8 cellular contexts compared by ENCODE assay signal in genomic region chr20:46757754-46758678, GRCh38. TPM values are rescaled to one million over a fixed set of nuclear protein-coding genes. Genes with fewer than 3 reads are reported as not detected.
A peak's percentile ranks its signal among the peaks of the same experiment; 100 is the strongest.
DNase-seq lines count a peak whose midpoint lies in the region; ATAC-seq, FAIRE-seq and TF ChIP-seq lines count a peak whose summit lies in the region.

No MANE protein-coding gene starts in this region.

- CTCF ChIA-PET in Calu3 (lab: Charles Lee) = interaction anchor here (0.6 to 0.9 kb wide), 5 partner anchors 230 to 513 kb away, joined by 3 to 5 read pairs (median 3); no protein-coding TSS in a partner anchor

- ATAC-seq in activated T-cell treated with anti-CD3 and anti-CD28 coated beads, Interleukin-2, amount 50 U/mL, for 72 hours (replicated peaks in 1 of 2) = peak; percentile 39 to 48
- peak; percentile 53 to 87 (median 82) for ATAC-seq in pancreas
- peak; percentile 86 for ATAC-seq in upper lobe of right lung
- no peak for ATAC-seq in HG02852 (IDR thresholded peaks at IDR 0.05; ENCODE audit: unreplicated experiment)

- no peak overlapping the region for H3K27ac Mint-ChIP-seq in Calu3 (ENCODE audit: unreplicated experiment)
- no peak overlapping the region for H3K27ac Mint-ChIP-seq in activated T-cell treated with anti-CD3 and anti-CD28 coated beads, Interleukin-2, amount 50 U/mL, for 72 hours

- H3K4me1 Mint-ChIP-seq in Calu3 (ENCODE audit: low read depth, unreplicated experiment) = peaks cover 9% of the 10 kb centered on the region
- H3K4me1 Mint-ChIP-seq in activated T-cell treated with anti-CD3 and anti-CD28 coated beads, Interleukin-2, amount 50 U/mL, for 72 hours (ENCODE audit: low read depth) = peaks cover under 1% of the 10 kb centered on the region

- H3K4me3 Mint-ChIP-seq in Calu3 (ENCODE audit: low read depth, unreplicated experiment) = no peak overlapping the region
- H3K4me3 Mint-ChIP-seq in activated T-cell treated with anti-CD3 and anti-CD28 coated beads, Interleukin-2, amount 50 U/mL, for 72 hours = no peak overlapping the region

- TF ChIP-seq CTCF in Calu3 (IDR thresholded peaks at IDR 0.05; ENCODE audit: unreplicated experiment) = peak; percentile 99
- peak; percentile 98 for TF ChIP-seq CTCF in fibroblast of the aortic adventitia (IDR thresholded peaks at IDR 0.05; ENCODE audit: insufficient read depth, low read length)
- TF ChIP-seq CTCF in pancreas (IDR thresholded peaks at IDR 0.05) = peak; percentile 81 to 94 (median 90)
- peak; percentile 96 for TF ChIP-seq CTCF in upper lobe of right lung (IDR thresholded peaks at IDR 0.05)

- WGBS in pancreas, 2 donors = 35% methylated on average over 17 of the region's 17 CpGs

- H3K4me1 ChIP-seq in pancreas (no peaks in the 10 kb centered on the region), upper lobe of right lung (no peaks in the 10 kb centered on the region)

- no TSS peak for BruUV-seq in Calu3 (replicated peaks; lab: Mats Ljungman, UMichigan)

- H3K27me3 Mint-ChIP-seq in Calu3 (ENCODE audit: unreplicated experiment) = peaks cover 45% of the 10 kb centered on the region
- H3K27me3 Mint-ChIP-seq in activated T-cell treated with anti-CD3 and anti-CD28 coated beads, Interleukin-2, amount 50 U/mL, for 72 hours (ENCODE audit: low read depth) = peaks cover 12% of the 10 kb centered on the region

- no peaks in the 10 kb centered on the region for H3K9me3 Mint-ChIP-seq in Calu3 (ENCODE audit: low read depth, unreplicated experiment)
- H3K9me3 Mint-ChIP-seq in activated T-cell treated with anti-CD3 and anti-CD28 coated beads, Interleukin-2, amount 50 U/mL, for 72 hours = no peaks in the 10 kb centered on the region

- H3K36me3 Mint-ChIP-seq in Calu3 (ENCODE audit: insufficient read depth, unreplicated experiment) = no peaks in the 10 kb centered on the region
- H3K36me3 Mint-ChIP-seq in activated T-cell treated with anti-CD3 and anti-CD28 coated beads, Interleukin-2, amount 50 U/mL, for 72 hours (ENCODE audit: insufficient read depth in 2 of 2) = no peaks in the 10 kb centered on the region

- intact Hi-C loops in Calu3 (cut with micrococcal nuclease; ENCODE audit: unreplicated experiment) = loop anchor here (2.0 kb wide), 2 partner anchors 255 to 393 kb away; no protein-coding TSS in a partner anchor
- intact Hi-C loops in pancreas (cut with DNase I) = no loop called here
- intact Hi-C loops in upper lobe of right lung (cut with DNase I) = no loop called here

- peak; percentile 81 for DNase-seq in Calu3
- peak; percentile 64 for DNase-seq in Jurkat, Clone E6-1 (ENCODE audit: low read depth, low spot score)
- peak; percentile 80 for DNase-seq in OCI-M1 (lab: John Stamatoyannopoulos, UW)
- peak; percentile 62 to 71 for DNase-seq in activated T-cell treated with anti-CD3 and anti-CD28 coated beads, Interleukin-2, amount 50 U/mL, for 72 hours
- peak; percentile 67 for DNase-seq in fibroblast of the aortic adventitia (ENCODE audit: low read depth)
- peak in 4 of 6 donors; percentile 28 to 73 (median 46) for DNase-seq in pancreas
- no peak for DNase-seq in upper lobe of right lung

- no peaks in the 10 kb centered on the region for H3K27me3 ChIP-seq in pancreas
- peaks cover 8% of the 10 kb centered on the region for H3K27me3 ChIP-seq in upper lobe of right lung

- FAIRE-seq in pancreas (lab: Jason Lieb, UNC) = no peak

- no peak overlapping the region for H3K27ac ChIP-seq in pancreas
- no peak overlapping the region for H3K27ac ChIP-seq in upper lobe of right lung

- H3K9me3 ChIP-seq in pancreas (no peaks in the 10 kb centered on the region), upper lobe of right lung (no peaks in the 10 kb centered on the region)

- H3K36me3 ChIP-seq in pancreas (no peaks in the 10 kb centered on the region), upper lobe of right lung (no peaks in the 10 kb centered on the region)

- H3K4me3 ChIP-seq in Jurkat, Clone E6-1 (ENCODE audit: low read length) = no peak overlapping the region
- H3K4me3 ChIP-seq in fibroblast of the aortic adventitia (ENCODE audit: low read depth, low read length) (no peak overlapping the region), pancreas (no peak overlapping the region), upper lobe of right lung (no peak overlapping the region)

RNA-seq across cellular contexts. Expression of gene SLC2A10, which starts 48.6 kb away (rescaled TPM):
- total RNA-seq in Calu3 (2022) (24.0 and 24.9 TPM in 2 replicates), fibroblast of the aortic adventitia (ENCODE audit: low replicate concordance) (37.4 and 43.4 TPM in 2 replicates), pancreas (10 to 100 TPM; 11.6 to 20.9 (median 14.3) TPM), upper lobe of right lung (17.7 TPM)
- not detected for polyA plus RNA-seq in Jurkat, Clone E6-1 (2012; ENCODE audit: insufficient read depth, insufficient read length)
- under 1 TPM in 1 of 2 donors, not detected in 1; 0.07 TPM for total RNA-seq in activated T-cell treated with anti-CD3 and anti-CD28 coated beads, Interleukin-2, amount 50 U/mL, for 72 hours
- polyA plus RNA-seq in pancreas = 10 to 100 TPM; 10.9 to 12.0 TPM

Comparison
In these comparisons a context has a peak if more than half of its experiments do, and no peak if none do; other contexts are left out.
1. RNA of gene SLC2A10, which starts 48.6 kb away (total RNA-seq): 37.4 to 43.4 TPM in fibroblast of the aortic adventitia, 24.0 to 24.9 TPM in Calu3, 17.7 TPM in upper lobe of right lung (single experiment) and 11.6 to 20.9 TPM in pancreas; 0.07 TPM in activated T-cell treated with anti-CD3 and anti-CD28 coated beads, Interleukin-2, amount 50 U/mL, for 72 hours; every median in the first group is over 10 times any median in the second.
2. Peak in every context shown above with its lines, with median percentiles within 50 percentile points of each other: CTCF ChIP-seq.